Comparison of ENCODE assay signal across 9 cellular contexts in genomic region chr3:193842029-193842782, GRCh38.
DNase-seq lines count a peak whose midpoint lies in the region; ATAC-seq, FAIRE-seq and TF ChIP-seq lines count a peak whose summit lies in the region.
"Had no signal": no experiment of that assay in that cellular context is flagged by ENCODE, and none has a peak within 500 bp of the region (broad histone marks: within the 10 kb centered on the region; RNA-seq: fewer than 3 reads in every experiment).

No MANE protein-coding gene starts in this region.

- ATAC-seq in Right ventricle myocardium inferior (peak; percentile 39), HG03442 (IDR thresholded peaks at IDR 0.05; ENCODE audit: unreplicated experiment) (peak; percentile 65)

- no peak overlapping the region for H3K9ac ChIP-seq in H1 (replicated peaks in 1 of 4; ENCODE audit: extremely low read depth in 1 of 4, low read depth in 3 of 4, low read length in 3 of 4)

- no peak for TF ChIP-seq CTCF in H1 (IDR thresholded peaks at IDR 0.05; ENCODE audit: control extremely low read depth in 1 of 3, insufficient read depth in 1 of 3, low read depth in 1 of 3, low read length in 3 of 3)

- H2BK120ac ChIP-seq in H1 (replicated peaks; ENCODE audit: low read depth, low read length), result no peak overlapping the region

- H2BK12ac ChIP-seq in H1 (ENCODE audit: low read depth, low read length), result peak overlapping the region; percentile 55; the same call in 1 of the 2 replicates

- H3K27me3 ChIP-seq in H1 (replicated peaks in 1 of 4; ENCODE audit: control insufficient read depth in 3 of 4, extremely low read depth in 1 of 4, insufficient read depth in 3 of 4, low read length in 3 of 4), result peaks cover 0 to 2% (median 0%) of the 10 kb centered on the region in 4 experiments; a peak in 3 of 7 replicates

- H3K4me1 ChIP-seq in H1 (replicated peaks in 1 of 4; ENCODE audit: control insufficient read depth in 3 of 4, insufficient read depth in 4 of 4, low read length in 3 of 4) (peaks cover 0 to 3% (median 1%) of the 10 kb centered on the region in 4 experiments; a peak in 3 of 7 replicates), urinary bladder (ENCODE audit: insufficient read depth) (peaks cover 2% of the 10 kb centered on the region)

- no peak overlapping the region for H3K23ac ChIP-seq in H1 (ENCODE audit: insufficient read length)

- DNase-seq in Right ventricle myocardium inferior (ENCODE audit: missing footprints) (no peak), cardiac septum (ENCODE audit: low spot score) (no peak), H1 (ENCODE audit: low read depth in 1 of 2, low spot score in 2 of 2) (no peak), G401 (ENCODE audit: low spot score) (no peak)
- no peak for DNase-seq in activated CD4-positive, alpha-beta memory T cell treated with anti-CD3 and anti-CD28 coated beads, Interleukin-2, amount 10 ng/mL, durations not matched to agents 7 days and 5 days
- DNase-seq in stimulated activated CD8-positive, alpha-beta memory T cell treated with anti-CD3 and anti-CD28 coated beads, Interleukin-4, amount 100 ng/mL, for 48 hours, result no peak
- DNase-seq: 8988T had no signal

- CTCF ChIA-PET in H1 (lab: Charles Lee; ENCODE audit: partially characterized antibody), result interaction anchor here (1.1 kb wide), 2 partner anchors 25 to 61 kb away, joined by 3 to 4 read pairs; no protein-coding TSS in a partner anchor
- CTCF ChIA-PET in activated CD4-positive, alpha-beta memory T cell treated with anti-CD3 and anti-CD28 coated beads, Interleukin-2, amount 10 ng/mL, durations not matched to agents 7 days and 5 days (lab: Charles Lee), result interaction anchor here (1.0 kb wide), 1 partner anchor 61 kb away, joined by 3 read pairs; no protein-coding TSS in a partner anchor

- peak overlapping the region; percentile 68; the same call in 1 of the 2 replicates for H2BK20ac ChIP-seq in H1 (ENCODE audit: low read length)

- H3K9me3 Mint-ChIP-seq in activated CD4-positive, alpha-beta memory T cell treated with anti-CD3 and anti-CD28 coated beads, Interleukin-2, amount 10 ng/mL, durations not matched to agents 7 days and 5 days, result no peaks in the 10 kb centered on the region

- H3K27ac ChIP-seq in H1 (ENCODE audit: low read depth, low read length) (no peak overlapping the region), urinary bladder (ENCODE audit: low read depth) (peak overlapping the region; percentile 62)

- FAIRE-seq in H1 (lab: Jason Lieb, UNC), result no peak

- peak overlapping the region; percentile 38 for H2AFZ ChIP-seq in H1 (ENCODE audit: low read length)

- no peak overlapping the region for H3K56ac ChIP-seq in H1 (replicated peaks; ENCODE audit: insufficient read length, low read depth, low read length)

- no peak for TF ChIP-seq POLR2A in H1 (IDR thresholded peaks at IDR 0.05; ENCODE audit: control extremely low read depth in 1 of 2, low read depth in 2 of 2, low read length in 2 of 2)

- H3K4me2 ChIP-seq in H1 (ENCODE audit: insufficient read depth in 1 of 2, low read depth in 2 of 2, low read length in 2 of 2), result no peak overlapping the region

- peaks cover 42% of the 10 kb centered on the region for H3K27me3 Mint-ChIP-seq in activated CD4-positive, alpha-beta memory T cell treated with anti-CD3 and anti-CD28 coated beads, Interleukin-2, amount 10 ng/mL, durations not matched to agents 7 days and 5 days

- peak overlapping the region; percentile 61 for H4K91ac ChIP-seq in H1 (replicated peaks; ENCODE audit: insufficient read length, low read length)

- no peaks in the 10 kb centered on the region for H3K79me2 ChIP-seq in H1 (ENCODE audit: control insufficient read depth in 1 of 2, insufficient read depth in 2 of 2, low read length in 2 of 2)

- POLR2A ChIA-PET in H1 (lab: Charles Lee; ENCODE audit: partially characterized antibody), result no interaction called here
- POLR2A ChIA-PET in activated CD4-positive, alpha-beta memory T cell treated with anti-CD3 and anti-CD28 coated beads, Interleukin-2, amount 10 ng/mL, durations not matched to agents 7 days and 5 days (lab: Charles Lee), result no interaction called here

- no peak overlapping the region for H3K4ac ChIP-seq in H1 (replicated peaks; ENCODE audit: insufficient read length, low read depth, low read length)

- no peak overlapping the region for H3K14ac ChIP-seq in H1 (ENCODE audit: insufficient read length)

- no peaks in the 10 kb centered on the region for H4K20me1 ChIP-seq in H1 (replicated peaks in 1 of 2; ENCODE audit: control insufficient read depth in 1 of 2, insufficient read depth in 2 of 2, low read length in 2 of 2)

- no peak for TF ChIP-seq RAD21 in H1 (IDR thresholded peaks at IDR 0.05 in 1 of 2, conservative IDR thresholded peaks at IDR 0.05 in 1 of 2; ENCODE audit: low read depth in 2 of 2, low read length in 2 of 2)

- H3K23me2 ChIP-seq in H1 (ENCODE audit: low read depth, low read length), result no peaks in the 10 kb centered on the region

- H3K18ac ChIP-seq in H1 (ENCODE audit: extremely low read depth, low read length), result peak overlapping the region; percentile 51; the same call in 1 of the 2 replicates

- WGBS in H1 (ENCODE audit: extremely low coverage in 1 of 2, insufficient coverage in 1 of 2, insufficient read length in 1 of 2, insufficient replicate concordance in 2 of 2, low coverage in 1 of 2, low lambda C conversion rate in 2 of 2, missing lambda C conversion rate in 1 of 2), 2 experiments, result 91% methylated on average over 16 of the region's 16 CpGs; no CpG with 5 or more reads in 1 of the 2 experiments
- 72% methylated on average over 16 of the region's 16 CpGs for WGBS in urinary bladder

- H4K5ac ChIP-seq in H1 (ENCODE audit: insufficient read length, low read depth, low read length), result no peak overlapping the region

- no peak overlapping the region; the same call in 1 of the 2 replicates for H4K8ac ChIP-seq in H1 (ENCODE audit: extremely low read depth, insufficient read depth, low read length)

- no peaks in the 10 kb centered on the region for H3K9me3 ChIP-seq in H1 (ENCODE audit: insufficient read depth in 2 of 2, low read depth in 1 of 2, low read length in 1 of 2)

- no peak overlapping the region for H3K27ac Mint-ChIP-seq in activated CD4-positive, alpha-beta memory T cell treated with anti-CD3 and anti-CD28 coated beads, Interleukin-2, amount 10 ng/mL, durations not matched to agents 7 days and 5 days

- no peaks in the 10 kb centered on the region for H3K4me1 Mint-ChIP-seq in activated CD4-positive, alpha-beta memory T cell treated with anti-CD3 and anti-CD28 coated beads, Interleukin-2, amount 10 ng/mL, durations not matched to agents 7 days and 5 days

- no peak overlapping the region for H3K4me3 Mint-ChIP-seq in activated CD4-positive, alpha-beta memory T cell treated with anti-CD3 and anti-CD28 coated beads, Interleukin-2, amount 10 ng/mL, durations not matched to agents 7 days and 5 days

- no peak overlapping the region for H3K4me3 ChIP-seq in H1 (ENCODE audit: extremely low read depth in 1 of 4, insufficient read depth in 2 of 4, low read depth in 3 of 4, low read length in 4 of 4)
- H3K4me3 ChIP-seq in urinary bladder (ENCODE audit: low read depth, low read length), result no peak overlapping the region

- no peak overlapping the region for H2AK5ac ChIP-seq in H1 (ENCODE audit: low read depth, low read length)

- H2BK15ac ChIP-seq in H1 (ENCODE audit: low read length), result peak overlapping the region; percentile 48

- in situ Hi-C loops in G401 (cut with HindIII; ENCODE audit: low sequenced_read_pairs), result no loop called here

- no peaks in the 10 kb centered on the region for H3K36me3 Mint-ChIP-seq in activated CD4-positive, alpha-beta memory T cell treated with anti-CD3 and anti-CD28 coated beads, Interleukin-2, amount 10 ng/mL, durations not matched to agents 7 days and 5 days (ENCODE audit: low read depth)

- intact Hi-C loops in Right ventricle myocardium inferior (cut with DNase I), result no loop called here
- intact Hi-C loops in cardiac septum (cut with DNase I), result no loop called here

- no peak overlapping the region for H2BK5ac ChIP-seq in H1 (ENCODE audit: low read depth, low read length)

- TF ChIP-seq EP300 in H1 (IDR thresholded peaks at IDR 0.05; ENCODE audit: borderline replicate concordance in 1 of 2, low read depth in 2 of 2, low read length in 2 of 2), result no peak

- no peaks in the 10 kb centered on the region for H3K36me3 ChIP-seq in H1 (ENCODE audit: control insufficient read depth in 2 of 4, insufficient read depth in 4 of 4, low read length in 3 of 4)
- H3K36me3 ChIP-seq in urinary bladder (ENCODE audit: insufficient read depth), result no peaks in the 10 kb centered on the region

- H3K79me1 ChIP-seq in H1 (ENCODE audit: low read depth, low read length), result no peaks in the 10 kb centered on the region

TF ChIP-seq in H1, 55 proteins besides CTCF, POLR2A, EP300 and RAD21 (continues in another document):
- TF ChIP-seq BCL11A (IDR thresholded peaks at IDR 0.05; ENCODE audit: low read depth in 2 of 2, low read length in 2 of 2) (no peak), RBBP5 (IDR thresholded peaks at IDR 0.05; ENCODE audit: borderline replicate concordance, low read depth, low read length) (no peak), CBX5 (IDR thresholded peaks at IDR 0.05; ENCODE audit: low read depth, low read length) (no peak), TAF1 (IDR thresholded peaks at IDR 0.05; ENCODE audit: low read depth, low read length) (no peak), KDM4A (IDR thresholded peaks at IDR 0.05; ENCODE audit: low read depth, low read length, severe bottlenecking) (no peak), NANOG (IDR thresholded peaks at IDR 0.05; ENCODE audit: insufficient read depth, low read depth, low read length, poor library complexity, severe bottlenecking) (no peak), BACH1 (IDR thresholded peaks at IDR 0.05; ENCODE audit: low read length) (no peak)
